ENCODE assay signal across 8 cellular contexts in genomic region chr5:141814064-141814982, GRCh38.
DNase-seq lines count a peak whose midpoint lies in the region; ATAC-seq and TF ChIP-seq lines count a peak whose summit lies in the region.

No MANE protein-coding gene starts in this region.

- peak; percentile 74 for TF ChIP-seq CTCF in C4-2B (conservative IDR thresholded peaks at IDR 0.05)

- DNase-seq in H4 (ENCODE audit: low spot score) (peak; percentile 33), SJCRH30 (peak; percentile 40 to 62), amniotic epithelial cell (ENCODE audit: low read depth) (peak; percentile 13), iPS-NIHi7 (ENCODE audit: extremely low spot score) (peak; percentile 89)
- peak; percentile 36 for DNase-seq in stimulated activated CD4-positive, alpha-beta T cell treated with anti-CD3 and anti-CD28 coated beads, Interleukin-4, amount 100 ng/mL, for 1 hour

- H3K4me1 ChIP-seq in SJCRH30: no peaks in the 10 kb centered on the region

- H3K36me3 ChIP-seq in SJCRH30: no peaks in the 10 kb centered on the region

- H3K4me3 ChIP-seq in SJCRH30: no peak overlapping the region

- ATAC-seq in GM21390 (IDR thresholded peaks at IDR 0.05; ENCODE audit: unreplicated experiment): no peak
- no peak for ATAC-seq in GM21423 (IDR thresholded peaks at IDR 0.05; ENCODE audit: unreplicated experiment)

- peaks cover 15% of the 10 kb centered on the region for H3K27me3 ChIP-seq in SJCRH30

- H3K27ac ChIP-seq in C4-2B (no peak overlapping the region), SJCRH30 (no peak overlapping the region)

- H3K9me3 ChIP-seq in SJCRH30 (replicated peaks): no peaks in the 10 kb centered on the region

Comparison
In these comparisons a context has a peak if more than half of its experiments do, and no peak if none do; other contexts are left out.
1. DNase-seq: peak in every context shown above with its lines; median percentile 89 in iPS-NIHi7; 51 in SJCRH30; 36 in stimulated activated CD4-positive, alpha-beta T cell treated with anti-CD3 and anti-CD28 coated beads, Interleukin-4, amount 100 ng/mL, for 1 hour; 33 in H4; 13 in amniotic epithelial cell.